Comparison of ENCODE assay signal across 9 cellular contexts in genomic region chr19:55606817-55607216, GRCh38. TPM values are rescaled to one million over a fixed set of nuclear protein-coding genes. Genes with fewer than 3 reads are reported as not detected.
DNase-seq lines count a peak whose midpoint lies in the region; ATAC-seq, FAIRE-seq and TF ChIP-seq lines count a peak whose summit lies in the region.
"Had no signal": no experiment of that assay in that cellular context is flagged by ENCODE, and none has a peak within 500 bp of the region (broad histone marks: within the 10 kb centered on the region; RNA-seq: fewer than 3 reads in every experiment).

No MANE protein-coding gene starts in this region.

- peaks cover 16% of the 10 kb centered on the region; the same call in 2 of the 3 replicates for H3K36me3 ChIP-seq in K562 (ENCODE audit: control insufficient read depth, insufficient read depth, low read length)
- H3K36me3 ChIP-seq in mesodermal cell (ENCODE audit: control insufficient read depth, insufficient read depth, low read length) = peaks cover 48% of the 10 kb centered on the region

- H3K4me1 ChIP-seq in A549 (peaks cover 14% of the 10 kb centered on the region), K562 (replicated peaks in 1 of 2; ENCODE audit: control insufficient read depth in 2 of 2, insufficient read depth in 2 of 2, low read length in 2 of 2) (peaks cover 19 to 37% of the 10 kb centered on the region in 2 experiments), mesodermal cell (ENCODE audit: control insufficient read depth, insufficient read depth, low read length, poor library complexity, severe bottlenecking) (peaks cover 3% of the 10 kb centered on the region)

- H4K20me1 ChIP-seq in K562 (replicated peaks; ENCODE audit: control insufficient read depth, insufficient read depth, low read length) = no peaks in the 10 kb centered on the region

- POLR2A ChIA-PET in A549 (lab: Yijun Ruan, JAX) = interaction anchor here (0.9 to 3.2 kb wide), 8 partner anchors 10 to 267 kb away, joined by 3 to 33 read pairs (median 6); partner anchors contain the start of genes KMT5C, NAT14, ZNF579 and ZNF784
- POLR2A ChIA-PET in K562 (lab: Yijun Ruan, JAX) = interaction anchor here (0.8 to 2.2 kb wide), 7 partner anchors 12 to 145 kb away, joined by 3 to 18 read pairs (median 4); partner anchors contain the start of genes U2AF2 and ZNF784

- ATAC-seq in A549 (no peak), K562 (no peak), GM18870 (IDR thresholded peaks at IDR 0.05; ENCODE audit: unreplicated experiment) (no peak), GM21447 (IDR thresholded peaks at IDR 0.05; ENCODE audit: unreplicated experiment) (no peak)

- in situ Hi-C loops in K562 (cut with MboI) = no loop called here

- DNase-seq in A549 (ENCODE audit: low read depth in 1 of 2, low spot score in 1 of 2) (no peak), HL-60 (ENCODE audit: low read depth in 1 of 2, low spot score in 1 of 2) (no peak), K562 (ENCODE audit: extremely low read depth in 1 of 4, low spot score in 3 of 4) (no peak), NCI-H774 (lab: John Stamatoyannopoulos, UW) (no peak), globus pallidus (ENCODE audit: low spot score) (no peak)

- TSS peak; percentile 31 for BruUV-seq in K562 (replicated peaks; lab: Mats Ljungman, UMichigan)

- CTCF ChIA-PET in A549 (lab: Yijun Ruan, JAX) = interaction anchor here (0.6 to 16.7 kb wide), 46 partner anchors 8 to 543 kb away, joined by 3 to 348 read pairs (median 7); partner anchors contain the start of genes NAT14, ZNF579 and ZNF784
- CTCF ChIA-PET in K562 (lab: Yijun Ruan, JAX; ENCODE audit: low intra/inter-chr PET ratio) = interaction anchor here (0.6 to 2.5 kb wide), 4 partner anchors 25 to 95 kb away, joined by 3 to 23 read pairs (median 4); no protein-coding TSS in a partner anchor

- no peak for TF ChIP-seq POLR2A in A549 (IDR thresholded peaks at IDR 0.05; ENCODE audit: low read length)
- TF ChIP-seq POLR2A in K562 (conservative IDR thresholded peaks at IDR 0.05) = no peak

- no peaks in the 10 kb centered on the region for H3K9me1 ChIP-seq in K562 (ENCODE audit: control insufficient read depth, insufficient read depth, low read length)

- peak overlapping the region in 1 of 2 experiments; percentile 95; a peak in 4 of 6 replicates for H3K27ac ChIP-seq in A549
- peak overlapping the region; percentile 87 for H3K27ac ChIP-seq in HL-60 (replicated peaks)
- H3K27ac ChIP-seq in K562 (ENCODE audit: extremely low read depth, low read depth, low read length) = peak overlapping the region; percentile 87
- no peak overlapping the region for H3K27ac ChIP-seq in mesodermal cell (ENCODE audit: low read depth, low read length, severe bottlenecking)

- peak overlapping the region; percentile 68; the same call in 1 of the 2 replicates for H2AFZ ChIP-seq in K562 (ENCODE audit: low read depth, low read length)

- TF ChIP-seq RAD21 in A549 (conservative IDR thresholded peaks at IDR 0.05 in 1 of 2, IDR thresholded peaks at IDR 0.05 in 1 of 2) (no peak), K562 (CRISPR knock-in tag; conservative IDR thresholded peaks at IDR 0.05 in 1 of 2, IDR thresholded peaks at IDR 0.05 in 1 of 2) (no peak)

- H3K4me3 ChIP-seq in A549 (peak overlapping the region; percentile 82), HL-60 (replicated peaks; ENCODE audit: insufficient read depth, low read length) (peak overlapping the region; percentile 88), K562 (peak overlapping the region; percentile 84), mesodermal cell (ENCODE audit: extremely low read depth, insufficient read depth, low read length, poor library complexity, severe bottlenecking) (peak overlapping the region; percentile 89)

- 77% methylated on average over 9 of the region's 9 CpGs for WGBS in A549 (ENCODE audit: missing lambda C conversion rate)
- 69% methylated on average over 9 of the region's 9 CpGs for WGBS in K562 (ENCODE audit: insufficient coverage, low coverage, missing lambda C conversion rate)
- whole genome bisulfite sequencing in mesodermal cell (ENCODE audit: insufficient coverage in 2 of 2), 2 experiments = 85 to 95% methylated on average over 6 to 7 of the region's 9 CpGs

- intact Hi-C loops in K562 (cut with micrococcal nuclease) = loop anchor here (1.0 kb wide), 1 partner anchor 90 kb away; no protein-coding TSS in a partner anchor

- TF ChIP-seq CTCF in A549 (IDR thresholded peaks at IDR 0.05) (no peak), HL-60 (IDR thresholded peaks at IDR 0.05; ENCODE audit: insufficient read depth, low read length) (no peak), K562 (IDR thresholded peaks at IDR 0.05 in 2 of 3, conservative IDR thresholded peaks at IDR 0.05 in 1 of 3; ENCODE audit: insufficient read depth in 2 of 3, low read depth in 1 of 3, low read length in 3 of 3) (no peak)

- H3K9ac ChIP-seq in K562 (ENCODE audit: insufficient read depth in 1 of 2, low read depth in 2 of 2, low read length in 2 of 2) = peak overlapping the region; percentile 65 to 89

- H3K9me3 ChIP-seq in A549 (no peaks in the 10 kb centered on the region), K562 (replicated peaks; ENCODE audit: control insufficient read depth, insufficient read depth, low read depth, low read length) (0 out of 2 replicates have a peak, but pooled peaks cover 2% of the 10 kb centered on the region), mesodermal cell (ENCODE audit: control insufficient read depth, low read length) (no peaks in the 10 kb centered on the region)

- H3K27me3 ChIP-seq in HL-60 (ENCODE audit: insufficient read depth, poor library complexity, severe bottlenecking) = no peaks in the 10 kb centered on the region
- H3K27me3 ChIP-seq in K562 (ENCODE audit: control insufficient read depth in 2 of 2, insufficient read depth in 2 of 2, low read length in 2 of 2) = no peaks in the 10 kb centered on the region

- TF ChIP-seq EP300 in A549 (IDR thresholded peaks at IDR 0.05) = no peak
- TF ChIP-seq EP300 in K562 (IDR thresholded peaks at IDR 0.05; ENCODE audit: low read length) = no peak

- peak overlapping the region; percentile 86 for H3K4me2 ChIP-seq in A549
- peak overlapping the region; percentile 97 for H3K4me2 ChIP-seq in K562 (ENCODE audit: insufficient read depth, low read length)

- FAIRE-seq in A549 (lab: Jason Lieb, UNC) (no peak), K562 (lab: Jason Lieb, UNC) (no peak)
- FAIRE-seq: colon had no signal

- H3K79me2 ChIP-seq in K562 (ENCODE audit: control insufficient read depth, insufficient read depth, low read length) = peaks cover 18% of the 10 kb centered on the region

RNA-seq across cellular contexts. Expression of gene ZNF865, which starts 1.4 kb away (rescaled TPM):
- polyA plus RNA-seq in A549 (2011; rRNA removed) = 2.1 and 2.2 TPM in 2 replicates
- 6.3 and 10.9 TPM in 2 replicates for polyA plus RNA-seq in A549 (2012; cell fraction: cytosol; rRNA removed)
- 13.0 and 22.4 TPM in 2 replicates for polyA plus RNA-seq in A549 (2012; cell fraction: nucleus; rRNA removed)
- polyA plus RNA-seq in A549 (2017; fragmentation: RNase III; extraction: RNeasy Plus Mini Kit Qiagen cat#74134 plus additional on column Dnase treatment) = 7.1 to 7.9 TPM (median 7.8 TPM) in 3 replicates
- polyA minus RNA-seq in A549 (2011; rRNA and poly(A)+ RNA removed) = 2.1 and 2.5 TPM in 2 replicates
- total RNA-seq in K562 (2011; cell fraction: chromatin; rRNA removed; ENCODE audit: low replicate concordance) = 2.2 and 8.0 TPM in 2 replicates
- total RNA-seq in K562 (2011; cell fraction: nucleolus; rRNA removed) = 8.0 and 10.0 TPM in 2 replicates
- total RNA-seq in K562 (2011; cell fraction: nucleoplasm; rRNA removed) = 4.9 and 5.2 TPM in 2 replicates
- total RNA-seq in K562 (2014; rRNA removed) = 1.6 and 2.3 TPM in 2 replicates
- total RNA-seq in K562 (2014; rRNA removed; fragmentation: Illumina TruSeq; extraction: Trizol) = 0.29 and 0.40 TPM in 2 replicates
- total RNA-seq in K562 (2015; rRNA removed; fragmentation: Illumina TruSeq; extraction: Trizol) = 1.4 and 1.5 TPM in 2 replicates
- 18.6 and 18.8 TPM in 2 replicates for total RNA-seq in K562 (2021)
- polyA plus RNA-seq in K562 (2011; rRNA removed) = 1.2 and 1.5 TPM in 2 replicates
- 2.0 and 9.6 TPM in 2 replicates for polyA plus RNA-seq in K562 (2011; cell fraction: cytosol; rRNA removed)
- 1.6 and 4.8 TPM in 2 replicates for polyA plus RNA-seq in K562 (2011; cell fraction: nucleus; rRNA removed)
- polyA plus RNA-seq in K562 (2012) = 6.0 and 10.0 TPM in 2 replicates
- polyA plus RNA-seq in K562 (2014; fragmentation: Illumina TruSeq; extraction: Trizol) = 1.8 and 2.3 TPM in 2 replicates
- polyA plus RNA-seq in K562 (2014; fragmentation: Nextera tagmentation; extraction: Ambion mirVana) = not detected
- 6.7 and 6.9 TPM in 2 replicates for polyA plus RNA-seq in K562 (2014; rRNA removed)
- polyA minus RNA-seq in K562 (2011; rRNA and poly(A)+ RNA removed) = 0.24 and 0.60 TPM in 2 replicates
- 7.3 and 9.8 TPM in 2 replicates for polyA minus RNA-seq in K562 (2011; cell fraction: cytosol; rRNA and poly(A)+ RNA removed)
- polyA minus RNA-seq in K562 (2011; cell fraction: nucleus; rRNA and poly(A)+ RNA removed) = 1.1 and 1.5 TPM in 2 replicates
- polyA plus RNA-seq in mesodermal cell (2013, experiment 1 of 2) = 10.3 TPM
- polyA plus RNA-seq in mesodermal cell (2013, experiment 2 of 2) = 8.9 TPM

RNA-seq across cellular contexts. Expression of gene ZNF524, which starts 6.7 kb away (rescaled TPM):
- polyA plus RNA-seq in A549 (2011; rRNA removed) (5.0 and 6.4 TPM in 2 replicates), A549 (2017; fragmentation: RNase III; extraction: RNeasy Plus Mini Kit Qiagen cat#74134 plus additional on column Dnase treatment) (9.3 to 9.7 TPM (median 9.7 TPM) in 3 replicates), K562 (2011; rRNA removed) (2.9 and 3.7 TPM in 2 replicates), K562 (2014; fragmentation: Illumina TruSeq; extraction: Trizol) (1.4 and 5.4 TPM in 2 replicates), K562 (2014; fragmentation: Nextera tagmentation; extraction: Ambion mirVana) (under 1 TPM; 0.08 to 0.10 TPM), K562 (2014; rRNA removed) (13.1 and 14.4 TPM in 2 replicates)
- 13.9 and 21.7 TPM in 2 replicates for polyA plus RNA-seq in A549 (2012; cell fraction: cytosol; rRNA removed)
- polyA plus RNA-seq in A549 (2012; cell fraction: nucleus; rRNA removed) = 13.3 and 22.6 TPM in 2 replicates
- polyA minus RNA-seq in A549 (2011; rRNA and poly(A)+ RNA removed) = 2.1 and 2.5 TPM in 2 replicates
- 3.2 and 12.0 TPM in 2 replicates for total RNA-seq in K562 (2011; cell fraction: chromatin; rRNA removed; ENCODE audit: low replicate concordance)
- 12.4 and 13.0 TPM in 2 replicates for total RNA-seq in K562 (2011; cell fraction: nucleolus; rRNA removed)
- total RNA-seq in K562 (2011; cell fraction: nucleoplasm; rRNA removed) = 7.3 and 7.5 TPM in 2 replicates
- total RNA-seq in K562 (2014; rRNA removed) (14.7 and 23.6 TPM in 2 replicates), K562 (2014; rRNA removed; fragmentation: Illumina TruSeq; extraction: Trizol) (0.55 and 1.2 TPM in 2 replicates), K562 (2015; rRNA removed; fragmentation: Illumina TruSeq; extraction: Trizol) (5.6 and 6.4 TPM in 2 replicates), K562 (2021) (15.6 and 16.7 TPM in 2 replicates)
- 6.8 and 21.8 TPM in 2 replicates for polyA plus RNA-seq in K562 (2011; cell fraction: cytosol; rRNA removed)
- polyA plus RNA-seq in K562 (2011; cell fraction: nucleus; rRNA removed) = 9.0 and 14.1 TPM in 2 replicates
- 7.6 and 20.4 TPM in 2 replicates for polyA plus RNA-seq in K562 (2012)
- polyA minus RNA-seq in K562 (2011; rRNA and poly(A)+ RNA removed) = 0.30 and 0.67 TPM in 2 replicates
- 5.1 and 7.1 TPM in 2 replicates for polyA minus RNA-seq in K562 (2011; cell fraction: cytosol; rRNA and poly(A)+ RNA removed)
- polyA minus RNA-seq in K562 (2011; cell fraction: nucleus; rRNA and poly(A)+ RNA removed) = 5.9 and 6.3 TPM in 2 replicates
- 7.8 TPM for polyA plus RNA-seq in mesodermal cell (2013, experiment 1 of 2)
- polyA plus RNA-seq in mesodermal cell (2013, experiment 2 of 2) = 5.7 TPM

RNA-seq across cellular contexts. Expression of gene FIZ1, which starts 7.5 kb away (rescaled TPM):
- polyA plus RNA-seq in A549 (2011; rRNA removed) (10.3 and 10.4 TPM in 2 replicates), A549 (2017; fragmentation: RNase III; extraction: RNeasy Plus Mini Kit Qiagen cat#74134 plus additional on column Dnase treatment) (15.7 to 18.0 TPM (median 16.9 TPM) in 3 replicates), K562 (2011; rRNA removed) (3.8 and 4.7 TPM in 2 replicates), K562 (2014; fragmentation: Illumina TruSeq; extraction: Trizol) (8.7 TPM in 2 replicates), K562 (2014; fragmentation: Nextera tagmentation; extraction: Ambion mirVana) (under 1 TPM; 0.79 to 0.81 TPM), K562 (2014; rRNA removed) (5.7 and 5.8 TPM in 2 replicates)
- 11.8 and 16.0 TPM in 2 replicates for polyA plus RNA-seq in A549 (2012; cell fraction: cytosol; rRNA removed)
- 20.4 and 23.1 TPM in 2 replicates for polyA plus RNA-seq in A549 (2012; cell fraction: nucleus; rRNA removed)
- polyA minus RNA-seq in A549 (2011; rRNA and poly(A)+ RNA removed) = 7.9 and 10.2 TPM in 2 replicates
- 4.3 and 8.7 TPM in 2 replicates for total RNA-seq in K562 (2011; cell fraction: chromatin; rRNA removed; ENCODE audit: low replicate concordance)
- total RNA-seq in K562 (2011; cell fraction: nucleolus; rRNA removed) = 5.7 and 6.8 TPM in 2 replicates
- 6.9 and 7.8 TPM in 2 replicates for total RNA-seq in K562 (2011; cell fraction: nucleoplasm; rRNA removed)
- total RNA-seq in K562 (2014; rRNA removed) (5.9 and 7.3 TPM in 2 replicates), K562 (2014; rRNA removed; fragmentation: Illumina TruSeq; extraction: Trizol) (2.3 and 3.2 TPM in 2 replicates), K562 (2015; rRNA removed; fragmentation: Illumina TruSeq; extraction: Trizol) (4.7 and 5.5 TPM in 2 replicates), K562 (2021) (14.4 and 17.5 TPM in 2 replicates)
- polyA plus RNA-seq in K562 (2011; cell fraction: cytosol; rRNA removed) = 3.5 and 7.4 TPM in 2 replicates
- 7.6 and 10.7 TPM in 2 replicates for polyA plus RNA-seq in K562 (2011; cell fraction: nucleus; rRNA removed)
- polyA plus RNA-seq in K562 (2012) = 10.6 and 12.2 TPM in 2 replicates
- polyA minus RNA-seq in K562 (2011; rRNA and poly(A)+ RNA removed) = 2.1 and 3.1 TPM in 2 replicates
- 5.5 and 6.6 TPM in 2 replicates for polyA minus RNA-seq in K562 (2011; cell fraction: cytosol; rRNA and poly(A)+ RNA removed)
- polyA minus RNA-seq in K562 (2011; cell fraction: nucleus; rRNA and poly(A)+ RNA removed) = 2.8 and 3.4 TPM in 2 replicates
- 13.6 TPM for polyA plus RNA-seq in mesodermal cell (2013, experiment 1 of 2)
- 11.9 TPM for polyA plus RNA-seq in mesodermal cell (2013, experiment 2 of 2)

RNA-seq across cellular contexts. Expression of gene ZNF784, which starts 17.5 kb away (rescaled TPM):
- polyA plus RNA-seq in A549 (2011; rRNA removed) (3.5 and 4.1 TPM in 2 replicates), A549 (2017; fragmentation: RNase III; extraction: RNeasy Plus Mini Kit Qiagen cat#74134 plus additional on column Dnase treatment) (6.0 to 7.1 TPM (median 6.6 TPM) in 3 replicates), K562 (2011; rRNA removed) (2.1 and 3.5 TPM in 2 replicates), K562 (2014; fragmentation: Illumina TruSeq; extraction: Trizol) (4.1 and 5.1 TPM in 2 replicates), K562 (2014; fragmentation: Nextera tagmentation; extraction: Ambion mirVana) (under 1 TPM; 0.14 to 0.17 TPM), K562 (2014; rRNA removed) (4.1 and 4.4 TPM in 2 replicates)
- polyA plus RNA-seq in A549 (2012; cell fraction: cytosol; rRNA removed) = 5.1 and 7.2 TPM in 2 replicates
- polyA plus RNA-seq in A549 (2012; cell fraction: nucleus; rRNA removed) = 12.3 and 14.7 TPM in 2 replicates
- 5.4 and 5.5 TPM in 2 replicates for polyA minus RNA-seq in A549 (2011; rRNA and poly(A)+ RNA removed)
- total RNA-seq in K562 (2011; cell fraction: chromatin; rRNA removed; ENCODE audit: low replicate concordance) = 6.3 and 14.3 TPM in 2 replicates
- 10.0 and 12.5 TPM in 2 replicates for total RNA-seq in K562 (2011; cell fraction: nucleolus; rRNA removed)
- 7.7 and 9.6 TPM in 2 replicates for total RNA-seq in K562 (2011; cell fraction: nucleoplasm; rRNA removed)
- total RNA-seq in K562 (2014; rRNA removed) (2.0 and 3.8 TPM in 2 replicates), K562 (2014; rRNA removed; fragmentation: Illumina TruSeq; extraction: Trizol) (1.6 TPM in 2 replicates), K562 (2015; rRNA removed; fragmentation: Illumina TruSeq; extraction: Trizol) (2.7 and 3.2 TPM in 2 replicates), K562 (2021) (4.6 and 6.1 TPM in 2 replicates)
- 2.0 and 4.3 TPM in 2 replicates for polyA plus RNA-seq in K562 (2011; cell fraction: cytosol; rRNA removed)
- 11.3 and 16.1 TPM in 2 replicates for polyA plus RNA-seq in K562 (2011; cell fraction: nucleus; rRNA removed)
- 7.3 and 7.9 TPM in 2 replicates for polyA plus RNA-seq in K562 (2012)
- polyA minus RNA-seq in K562 (2011; rRNA and poly(A)+ RNA removed) = 1.4 TPM in 2 replicates
- 1.3 and 2.6 TPM in 2 replicates for polyA minus RNA-seq in K562 (2011; cell fraction: cytosol; rRNA and poly(A)+ RNA removed)
- 2.7 TPM in 2 replicates for polyA minus RNA-seq in K562 (2011; cell fraction: nucleus; rRNA and poly(A)+ RNA removed)
- polyA plus RNA-seq in mesodermal cell (2013, experiment 1 of 2) = 7.0 TPM
- polyA plus RNA-seq in mesodermal cell (2013, experiment 2 of 2) = 5.4 TPM

RNA-seq across cellular contexts. Expression of gene ZNF579, which starts 26.2 kb away (rescaled TPM):
- polyA plus RNA-seq in A549 (2011; rRNA removed) (4.2 and 6.5 TPM in 2 replicates), A549 (2017; fragmentation: RNase III; extraction: RNeasy Plus Mini Kit Qiagen cat#74134 plus additional on column Dnase treatment) (16.2 to 17.0 TPM (median 16.2 TPM) in 3 replicates), K562 (2011; rRNA removed) (1.6 and 3.3 TPM in 2 replicates), K562 (2014; fragmentation: Illumina TruSeq; extraction: Trizol) (3.3 and 3.9 TPM in 2 replicates), K562 (2014; fragmentation: Nextera tagmentation; extraction: Ambion mirVana) (under 1 TPM; 0.06 to 0.08 TPM), K562 (2014; rRNA removed) (3.4 and 4.9 TPM in 2 replicates)
- polyA plus RNA-seq in A549 (2012; cell fraction: cytosol; rRNA removed) = 12.2 and 16.1 TPM in 2 replicates
- polyA plus RNA-seq in A549 (2012; cell fraction: nucleus; rRNA removed) = 45.5 and 51.1 TPM in 2 replicates
- 11.4 and 12.8 TPM in 2 replicates for polyA minus RNA-seq in A549 (2011; rRNA and poly(A)+ RNA removed)
- 39.4 and 55.2 TPM in 2 replicates for total RNA-seq in K562 (2011; cell fraction: chromatin; rRNA removed; ENCODE audit: low replicate concordance)
- 10.7 TPM in 2 replicates for total RNA-seq in K562 (2011; cell fraction: nucleolus; rRNA removed)
- total RNA-seq in K562 (2011; cell fraction: nucleoplasm; rRNA removed) = 25.4 and 86.3 TPM in 2 replicates
- total RNA-seq in K562 (2014; rRNA removed) (3.8 and 5.9 TPM in 2 replicates), K562 (2014; rRNA removed; fragmentation: Illumina TruSeq; extraction: Trizol) (1.0 and 1.3 TPM in 2 replicates), K562 (2015; rRNA removed; fragmentation: Illumina TruSeq; extraction: Trizol) (1.2 and 1.3 TPM in 2 replicates), K562 (2021) (15.0 and 15.9 TPM in 2 replicates)
- polyA plus RNA-seq in K562 (2011; cell fraction: cytosol; rRNA removed) = 3.0 and 6.5 TPM in 2 replicates
- polyA plus RNA-seq in K562 (2011; cell fraction: nucleus; rRNA removed) = 17.0 and 20.1 TPM in 2 replicates
- polyA plus RNA-seq in K562 (2012) = 6.7 and 9.7 TPM in 2 replicates
- polyA minus RNA-seq in K562 (2011; rRNA and poly(A)+ RNA removed) = 3.0 and 4.6 TPM in 2 replicates
- polyA minus RNA-seq in K562 (2011; cell fraction: cytosol; rRNA and poly(A)+ RNA removed) = 5.6 and 7.0 TPM in 2 replicates
- 4.6 and 5.4 TPM in 2 replicates for polyA minus RNA-seq in K562 (2011; cell fraction: nucleus; rRNA and poly(A)+ RNA removed)
- polyA plus RNA-seq in mesodermal cell (2013, experiment 1 of 2) = 20.6 TPM
- polyA plus RNA-seq in mesodermal cell (2013, experiment 2 of 2) = 16.8 TPM
